Comparison of ENCODE assay signal across 1 cellular context in the genomic region with DNA sequence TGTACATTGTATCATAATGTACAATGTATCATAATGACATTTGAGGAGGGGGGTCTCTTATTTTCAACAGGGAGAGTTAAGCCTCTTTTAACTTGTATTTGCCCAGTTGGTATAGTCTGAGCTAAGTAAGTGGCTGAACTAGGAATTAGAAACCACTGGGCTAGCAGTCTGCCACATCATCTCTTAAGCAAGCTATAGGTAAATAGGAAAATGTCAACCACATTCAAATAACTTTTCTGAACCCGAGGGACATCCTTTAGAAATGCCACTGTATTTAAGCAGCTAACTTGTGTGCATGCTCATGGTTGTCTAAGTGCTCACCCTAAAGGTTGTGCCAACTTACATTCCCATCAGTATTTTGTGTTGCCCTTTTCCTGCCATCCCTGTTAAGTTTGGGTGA.
TF ChIP-seq lines count a peak whose summit lies in the region.

No MANE protein-coding gene starts in this region.

TF ChIP-seq in GM12878, 131 proteins besides CTCF, POLR2A, EP300 and RAD21 (continued from another document):
- TF ChIP-seq, protein P1, sequence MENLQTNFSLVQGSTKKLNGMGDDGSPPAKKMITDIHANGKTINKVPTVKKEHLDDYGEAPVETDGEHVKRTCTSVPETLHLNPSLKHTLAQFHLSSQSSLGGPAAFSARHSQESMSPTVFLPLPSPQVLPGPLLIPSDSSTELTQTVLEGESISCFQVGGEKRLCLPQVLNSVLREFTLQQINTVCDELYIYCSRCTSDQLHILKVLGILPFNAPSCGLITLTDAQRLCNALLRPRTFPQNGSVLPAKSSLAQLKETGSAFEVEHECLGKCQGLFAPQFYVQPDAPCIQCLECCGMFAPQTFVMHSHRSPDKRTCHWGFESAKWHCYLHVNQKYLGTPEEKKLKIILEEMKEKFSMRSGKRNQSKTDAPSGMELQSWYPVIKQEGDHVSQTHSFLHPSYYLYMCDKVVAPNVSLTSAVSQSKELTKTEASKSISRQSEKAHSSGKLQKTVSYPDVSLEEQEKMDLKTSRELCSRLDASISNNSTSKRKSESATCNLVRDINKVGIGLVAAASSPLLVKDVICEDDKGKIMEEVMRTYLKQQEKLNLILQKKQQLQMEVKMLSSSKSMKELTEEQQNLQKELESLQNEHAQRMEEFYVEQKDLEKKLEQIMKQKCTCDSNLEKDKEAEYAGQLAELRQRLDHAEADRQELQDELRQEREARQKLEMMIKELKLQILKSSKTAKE (IDR thresholded peaks at IDR 0.05; ENCODE audit: low read depth, poor library complexity, severe bottlenecking), result no peak
- TF ChIP-seq, protein P2, sequence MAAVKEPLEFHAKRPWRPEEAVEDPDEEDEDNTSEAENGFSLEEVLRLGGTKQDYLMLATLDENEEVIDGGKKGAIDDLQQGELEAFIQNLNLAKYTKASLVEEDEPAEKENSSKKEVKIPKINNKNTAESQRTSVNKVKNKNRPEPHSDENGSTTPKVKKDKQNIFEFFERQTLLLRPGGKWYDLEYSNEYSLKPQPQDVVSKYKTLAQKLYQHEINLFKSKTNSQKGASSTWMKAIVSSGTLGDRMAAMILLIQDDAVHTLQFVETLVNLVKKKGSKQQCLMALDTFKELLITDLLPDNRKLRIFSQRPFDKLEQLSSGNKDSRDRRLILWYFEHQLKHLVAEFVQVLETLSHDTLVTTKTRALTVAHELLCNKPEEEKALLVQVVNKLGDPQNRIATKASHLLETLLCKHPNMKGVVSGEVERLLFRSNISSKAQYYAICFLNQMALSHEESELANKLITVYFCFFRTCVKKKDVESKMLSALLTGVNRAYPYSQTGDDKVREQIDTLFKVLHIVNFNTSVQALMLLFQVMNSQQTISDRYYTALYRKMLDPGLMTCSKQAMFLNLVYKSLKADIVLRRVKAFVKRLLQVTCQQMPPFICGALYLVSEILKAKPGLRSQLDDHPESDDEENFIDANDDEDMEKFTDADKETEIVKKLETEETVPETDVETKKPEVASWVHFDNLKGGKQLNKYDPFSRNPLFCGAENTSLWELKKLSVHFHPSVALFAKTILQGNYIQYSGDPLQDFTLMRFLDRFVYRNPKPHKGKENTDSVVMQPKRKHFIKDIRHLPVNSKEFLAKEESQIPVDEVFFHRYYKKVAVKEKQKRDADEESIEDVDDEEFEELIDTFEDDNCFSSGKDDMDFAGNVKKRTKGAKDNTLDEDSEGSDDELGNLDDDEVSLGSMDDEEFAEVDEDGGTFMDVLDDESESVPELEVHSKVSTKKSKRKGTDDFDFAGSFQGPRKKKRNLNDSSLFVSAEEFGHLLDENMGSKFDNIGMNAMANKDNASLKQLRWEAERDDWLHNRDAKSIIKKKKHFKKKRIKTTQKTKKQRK (IDR thresholded peaks at IDR 0.05; ENCODE audit: low read depth, low read length), result no peak
- no peak for TF ChIP-seq ZNF207 (IDR thresholded peaks at IDR 0.05; ENCODE audit: borderline replicate concordance)
